8 cellular contexts compared by ENCODE assay signal in genomic region chr19:46016426-46017094, GRCh38. TPM values are rescaled to one million over a fixed set of nuclear protein-coding genes. Genes with fewer than 3 reads are reported as not detected.
DNase-seq lines count a peak whose midpoint lies in the region; ATAC-seq and TF ChIP-seq lines count a peak whose summit lies in the region.

No MANE protein-coding gene starts in this region.

- H3K4me3 ChIP-seq in endocrine pancreas (ENCODE audit: control insufficient read depth, insufficient read depth, low read length) = no peak overlapping the region

- no peaks in the 10 kb centered on the region for H3K9me3 ChIP-seq in endocrine pancreas (ENCODE audit: control insufficient read depth, low read length)

- peak overlapping the region; percentile 75 for H3K4me3 Mint-ChIP-seq in mesothelial cell of epicardium

- peak overlapping the region; percentile 73 for H3K9ac ChIP-seq in endocrine pancreas (ENCODE audit: control insufficient read depth, insufficient read depth, low read length)

- ATAC-seq in HG03354 (IDR thresholded peaks at IDR 0.05; ENCODE audit: poor library complexity, severe bottlenecking, unreplicated experiment) = peak; percentile 53
- ATAC-seq in HG03378 (IDR thresholded peaks at IDR 0.05; ENCODE audit: unreplicated experiment) = no peak

- peaks cover 3% of the 10 kb centered on the region for H3K4me1 ChIP-seq in endocrine pancreas (ENCODE audit: control insufficient read depth, insufficient read depth, low read length)

- H3K27me3 Mint-ChIP-seq in mesothelial cell of epicardium (ENCODE audit: low read depth) = peaks cover 36% of the 10 kb centered on the region

- H3K36me3 ChIP-seq in endocrine pancreas (ENCODE audit: control insufficient read depth, insufficient read depth, low read length) = no peaks in the 10 kb centered on the region

- no peaks in the 10 kb centered on the region for H3K9me3 Mint-ChIP-seq in mesothelial cell of epicardium

- no peaks in the 10 kb centered on the region for H3K36me3 Mint-ChIP-seq in mesothelial cell of epicardium

- no peak overlapping the region for H3K27ac Mint-ChIP-seq in mesothelial cell of epicardium

- TF ChIP-seq CTCF in mesothelial cell of epicardium (IDR thresholded peaks at IDR 0.05; ENCODE audit: unreplicated experiment) = peak; percentile 91

- DNase-seq in EH (ENCODE audit: low read depth) (peak; percentile 77), NCI-H748 (lab: John Stamatoyannopoulos, UW; ENCODE audit: unreplicated experiment) (peak; percentile 84), mesothelial cell of epicardium (ENCODE audit: low spot score in 2 of 2, unreplicated experiment in 2 of 2) (peak; percentile 81 to 85)
- DNase-seq in activated CD8-positive, alpha-beta memory T cell treated with anti-CD3 and anti-CD28 coated beads for 48 hours (ENCODE audit: low read depth in 2 of 3, low spot score in 2 of 3) = peak; percentile 62 to 63 (median 63)
- peak; percentile 70 for DNase-seq in stimulated activated CD8-positive, alpha-beta memory T cell treated with anti-CD3 and anti-CD28 coated beads, Interleukin-15, amount 100 ng/mL, for 24 hours (ENCODE audit: low read depth)

- no peaks in the 10 kb centered on the region for H3K27me3 ChIP-seq in endocrine pancreas (ENCODE audit: control insufficient read depth, insufficient read depth, low read length)

- H3K4me1 Mint-ChIP-seq in mesothelial cell of epicardium = peaks cover 17% of the 10 kb centered on the region

RNA-seq across cellular contexts. Expression of gene PGLYRP1, which starts 6.3 kb away (rescaled TPM):
- total RNA-seq in mesothelial cell of epicardium = not detected in 3 replicates

RNA-seq across cellular contexts. Expression of gene CCDC61, which starts 21.3 kb away (rescaled TPM):
- 21.5 to 24.9 TPM (median 22.3 TPM) in 3 replicates for total RNA-seq in mesothelial cell of epicardium

RNA-seq across cellular contexts. Expression of gene IGFL4, which starts 24.2 kb away (rescaled TPM):
- total RNA-seq in mesothelial cell of epicardium = 1.8 to 2.8 TPM (median 2.4 TPM) in 3 replicates

RNA-seq across cellular contexts. Expression of gene NOVA2, which starts 42.9 kb away (rescaled TPM):
- 0.51 to 1.2 TPM (median 0.67 TPM) in 3 replicates for total RNA-seq in mesothelial cell of epicardium
